14 cellular contexts compared by ENCODE assay signal in the genomic region with DNA sequence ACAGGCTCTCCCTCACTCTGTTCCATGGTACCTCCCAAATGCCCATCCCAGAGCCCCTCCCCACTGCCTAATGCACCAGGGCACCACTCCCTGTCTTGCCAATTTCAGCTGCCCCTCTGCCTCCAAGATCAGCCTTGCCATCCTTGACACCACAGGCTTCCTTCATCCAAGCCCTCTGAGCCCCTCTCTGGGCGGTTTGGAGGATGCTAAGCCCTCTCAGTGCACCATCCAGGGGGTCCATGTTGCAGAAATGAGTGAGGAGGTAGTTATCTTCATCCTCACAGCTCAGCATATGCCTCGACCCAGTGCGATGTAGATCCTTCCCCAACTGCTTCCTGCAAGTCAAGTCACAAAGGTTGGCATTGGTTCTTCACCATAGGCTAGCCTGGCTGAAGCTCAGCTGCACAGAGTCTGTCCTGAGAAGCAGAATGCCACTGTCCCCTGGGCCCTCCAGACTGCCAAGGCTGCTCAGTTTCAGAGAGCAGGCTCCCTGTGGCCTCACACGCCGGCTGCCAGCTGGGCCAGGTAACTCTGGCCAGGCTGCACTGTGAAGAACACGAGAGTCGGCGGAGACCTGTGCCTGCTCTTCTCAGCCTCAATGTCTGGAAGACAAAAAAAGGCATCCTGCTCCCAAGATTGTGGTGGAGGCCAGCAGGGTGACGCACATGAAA. TPM values are rescaled to one million over a fixed set of nuclear protein-coding genes. Genes with fewer than 3 reads are reported as not detected.
DNase-seq lines count a peak whose midpoint lies in the region; FAIRE-seq and TF ChIP-seq lines count a peak whose summit lies in the region.
"Had no signal": no experiment of that assay in that cellular context is flagged by ENCODE, and none has a peak within 500 bp of the region (broad histone marks: within the 10 kb centered on the region; RNA-seq: fewer than 3 reads in every experiment).

No MANE protein-coding gene starts in this region.

- no peak for TF ChIP-seq RAD21 in Ishikawa (IDR thresholded peaks at IDR 0.05; ENCODE audit: low read depth)

- TF ChIP-seq EP300 in Ishikawa (IDR thresholded peaks at IDR 0.05; ENCODE audit: borderline replicate concordance) = no peak

- no peaks in the 10 kb centered on the region for H3K27me3 ChIP-seq in H7 (ENCODE audit: control insufficient read depth, insufficient read depth, low read length)
- no peaks in the 10 kb centered on the region for H3K27me3 ChIP-seq in endodermal cell (ENCODE audit: control insufficient read depth, insufficient read depth, low read length, poor library complexity, severe bottlenecking)
- no peaks in the 10 kb centered on the region for H3K27me3 ChIP-seq in skeletal muscle tissue (ENCODE audit: control insufficient read depth in 3 of 3, insufficient read depth in 3 of 3, low read length in 3 of 3)
- H3K27me3 ChIP-seq: Peyer's patch had no signal

- H3K9me3 Mint-ChIP-seq in endodermal cell = peaks cover 9% of the 10 kb centered on the region

- no peak for FAIRE-seq in GM19239 (lab: Jason Lieb, UNC)
- FAIRE-seq: TTC549 had no signal

- H3K27ac Mint-ChIP-seq in endodermal cell = no peak overlapping the region

- DNase-seq in H7 (peak; percentile 13), endodermal cell (peak; percentile 37), RKO (ENCODE audit: low spot score) (no peak), GM19239 (ENCODE audit: insufficient read length, low spot score) (no peak), DMS153 (lab: John Stamatoyannopoulos, UW) (no peak)
- DNase-seq: NCI-H2227 treated with DMSO at 0.1 percent for 48 hours had no signal

- H3K9me3 ChIP-seq in endodermal cell (ENCODE audit: control insufficient read depth, low read length) (peaks cover 4% of the 10 kb centered on the region), skeletal muscle tissue (ENCODE audit: control insufficient read depth in 3 of 3, low read length in 3 of 3) (no peaks in the 10 kb centered on the region)
- H3K9me3 ChIP-seq: Peyer's patch had no signal

- peaks cover 1% of the 10 kb centered on the region for H3K4me1 Mint-ChIP-seq in endodermal cell

- H3K4me1 ChIP-seq in endodermal cell (ENCODE audit: control insufficient read depth, insufficient read depth, low read length) (no peaks in the 10 kb centered on the region), skeletal muscle tissue (ENCODE audit: control insufficient read depth in 3 of 3, insufficient read depth in 3 of 3, low read length in 3 of 3) (peaks cover 16 to 35% (median 20%) of the 10 kb centered on the region in 3 donors)

- no peaks in the 10 kb centered on the region for H3K36me3 ChIP-seq in H7 (replicated peaks; ENCODE audit: control insufficient read depth, insufficient read depth, low read length)
- no peaks in the 10 kb centered on the region for H3K36me3 ChIP-seq in endodermal cell (ENCODE audit: control insufficient read depth, insufficient read depth, low read length)
- no peaks in the 10 kb centered on the region for H3K36me3 ChIP-seq in skeletal muscle tissue (ENCODE audit: control insufficient read depth in 3 of 3, insufficient read depth in 3 of 3, low read length in 3 of 3)
- H3K36me3 ChIP-seq: Peyer's patch had no signal

- H3K4me3 ChIP-seq in H7 (ENCODE audit: insufficient read depth, low read depth, low read length) (no peak overlapping the region), endodermal cell (ENCODE audit: low read length) (no peak overlapping the region), skeletal muscle tissue (ENCODE audit: low read length in 3 of 3) (no peak overlapping the region)
- H3K4me3 ChIP-seq: Peyer's patch had no signal

- no peaks in the 10 kb centered on the region for H3K27me3 Mint-ChIP-seq in endodermal cell (ENCODE audit: insufficient read depth)
- H3K27me3 Mint-ChIP-seq: activated naive CD8-positive, alpha-beta T cell treated with anti-CD3 and anti-CD28 coated beads, Interleukin-2, amount 50 U/mL, for 24 hours had no signal

- H3K9ac ChIP-seq in endodermal cell (ENCODE audit: extremely low read depth, low read length, poor library complexity, severe bottlenecking) (no peak overlapping the region), skeletal muscle tissue (ENCODE audit: low read depth in 1 of 3, low read length in 3 of 3) (peak overlapping the region in 1 of 3 donors; percentile 17)

- TF ChIP-seq CTCF in endodermal cell (conservative IDR thresholded peaks at IDR 0.05) = no peak

- H3K4me3 Mint-ChIP-seq in endodermal cell = no peak overlapping the region
- H3K4me3 Mint-ChIP-seq: activated naive CD8-positive, alpha-beta T cell treated with anti-CD3 and anti-CD28 coated beads, Interleukin-2, amount 50 U/mL, for 24 hours had no signal

- 92 to 93% methylated on average over 5 to 9 of the region's 9 CpGs for WGBS in endodermal cell (ENCODE audit: insufficient coverage in 1 of 2, insufficient read length in 1 of 2), 2 experiments

- peaks cover 12% of the 10 kb centered on the region for H3K36me3 Mint-ChIP-seq in endodermal cell (ENCODE audit: low read depth)

- H3K27ac ChIP-seq in endodermal cell (ENCODE audit: low read depth, low read length) (no peak overlapping the region), skeletal muscle tissue (ENCODE audit: low read depth, low read length) (peak overlapping the region; percentile 63)

TF ChIP-seq in Ishikawa, 13 proteins besides CTCF, POLR2A, EP300 and RAD21:
- TF ChIP-seq FOXM1 (IDR thresholded peaks at IDR 0.05; ENCODE audit: borderline replicate concordance, low read depth) = no peak
- TF ChIP-seq, protein P1, sequence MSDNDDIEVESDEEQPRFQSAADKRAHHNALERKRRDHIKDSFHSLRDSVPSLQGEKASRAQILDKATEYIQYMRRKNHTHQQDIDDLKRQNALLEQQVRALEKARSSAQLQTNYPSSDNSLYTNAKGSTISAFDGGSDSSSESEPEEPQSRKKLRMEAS (IDR thresholded peaks at IDR 0.05) = 0 out of 2 replicates have a peak, but pooled peaks have one; percentile 23

RNA-seq across cellular contexts. Expression of gene MAP3K2, which starts 9.9 kb away (rescaled TPM):
- 18.0 and 22.8 TPM in 2 replicates for total RNA-seq in H7 (2014; rRNA removed; shearing (Covaris generic))
- total RNA-seq in endodermal cell (10 to 100 TPM; 27.9 to 31.6 TPM), skeletal muscle tissue (21.9 TPM)
- polyA plus RNA-seq in endodermal cell (2013, experiment 1 of 2) = 16.3 TPM
- 15.5 TPM for polyA plus RNA-seq in endodermal cell (2013, experiment 2 of 2)

RNA-seq across cellular contexts. Expression of gene PROC, which starts 20.5 kb away (rescaled TPM):
- total RNA-seq in H7 (2014; rRNA removed; shearing (Covaris generic)) = 0.31 TPM in 1 of 2 replicates, not detected in the other
- total RNA-seq in endodermal cell (under 1 TPM; 0.46 to 0.51 TPM), skeletal muscle tissue (not detected)
- polyA plus RNA-seq in endodermal cell (2013, experiment 1 of 2) = 1.0 TPM
- polyA plus RNA-seq in endodermal cell (2013, experiment 2 of 2) = 0.66 TPM
- total RNA-seq: glomerular endothelial cell, left cardiac atrium, omental fat pad had no signal

Comparison
In these comparisons a context has a peak if more than half of its experiments do, and no peak if none do; other contexts are left out.
1. DNase-seq: peak in H7 (single experiment) and endodermal cell (single experiment); none in RKO (single experiment), GM19239 (single experiment) and DMS153 (single experiment).